In genomic region chr6:43181942-43182860, GRCh38 we compare ENCODE assay signal across 8 cellular contexts. TPM values are rescaled to one million over a fixed set of nuclear protein-coding genes. Genes with fewer than 3 reads are reported as not detected.
DNase-seq lines count a peak whose midpoint lies in the region; ATAC-seq and TF ChIP-seq lines count a peak whose summit lies in the region.

Gene CUL9 (plus strand): TSS chr6:43182196. CDS start chr6:43184311, 2,115 bp downstream.

- no peaks in the 10 kb centered on the region for H3K9me3 ChIP-seq in CD4-positive, CD25-positive, alpha-beta regulatory T cell (ENCODE audit: control insufficient read depth in 2 of 2, low read length in 2 of 2)

- H3K27ac Mint-ChIP-seq in CD4-positive, CD25-positive, alpha-beta regulatory T cell, result peak within 1 kb of the TSS; percentile 89 to 99 (median 91)

- DNase-seq in CD4-positive, CD25-positive, alpha-beta regulatory T cell, result peak; percentile 78 to 85 (median 80)
- DNase-seq in OCI-M1 (lab: John Stamatoyannopoulos, UW) (peak; percentile 94), epithelial cell of proximal tubule (ENCODE audit: low read depth) (no peak), mucosa of gallbladder (ENCODE audit: low spot score) (peak; percentile 81)
- peak; percentile 79 for DNase-seq in activated T-cell treated with anti-CD3 and anti-CD28 coated beads, Interleukin-2, amount 50 U/mL, for 1 hour
- peak; percentile 34 to 64 for DNase-seq in stimulated activated CD8-positive, alpha-beta memory T cell treated with anti-CD3 and anti-CD28 coated beads, Interleukin-4, amount 100 ng/mL, for 1 hour (ENCODE audit: low read depth in 2 of 2, low spot score in 1 of 2)

- no peaks in the 10 kb centered on the region for H3K27me3 ChIP-seq in CD4-positive, CD25-positive, alpha-beta regulatory T cell (ENCODE audit: control insufficient read depth, insufficient read depth, low read length)

- no peaks in the 10 kb centered on the region for H3K27me3 Mint-ChIP-seq in CD4-positive, CD25-positive, alpha-beta regulatory T cell

- peaks cover 18% of the 10 kb centered on the region for H3K36me3 Mint-ChIP-seq in CD4-positive, CD25-positive, alpha-beta regulatory T cell

- peaks cover 0 to 3% (median 0%) of the 10 kb centered on the region in 7 donors for H3K9me3 Mint-ChIP-seq in CD4-positive, CD25-positive, alpha-beta regulatory T cell

- TF ChIP-seq CTCF in epithelial cell of proximal tubule (conservative IDR thresholded peaks at IDR 0.05; ENCODE audit: low read depth, low read length), result no peak

- peak within 1 kb of the TSS; percentile 90 to 97 (median 92) for H3K4me3 Mint-ChIP-seq in CD4-positive, CD25-positive, alpha-beta regulatory T cell

- H3K36me3 ChIP-seq in CD4-positive, CD25-positive, alpha-beta regulatory T cell (ENCODE audit: control insufficient read depth, insufficient read depth, low read length), result peaks cover 30% of the 10 kb centered on the region

- peaks cover 11 to 61% (median 35%) of the 10 kb centered on the region in 4 donors for H3K4me1 Mint-ChIP-seq in CD4-positive, CD25-positive, alpha-beta regulatory T cell

- peak; percentile 90 to 93 for ATAC-seq in CD4-positive, CD25-positive, alpha-beta regulatory T cell (ENCODE audit: low read depth in 2 of 2)
- peak; percentile 97 for ATAC-seq in GM19328 (IDR thresholded peaks at IDR 0.05; ENCODE audit: unreplicated experiment)
- peak; percentile 63 for ATAC-seq in HG03469 (IDR thresholded peaks at IDR 0.05; ENCODE audit: unreplicated experiment)

- peak within 1 kb of the TSS; percentile 74 for H3K4me3 ChIP-seq in CD4-positive, CD25-positive, alpha-beta regulatory T cell (ENCODE audit: low read depth, low read length)
- peak within 1 kb of the TSS; percentile 97 for H3K4me3 ChIP-seq in epithelial cell of proximal tubule (ENCODE audit: low read depth, low read length)

- H3K4me1 ChIP-seq in CD4-positive, CD25-positive, alpha-beta regulatory T cell (ENCODE audit: control insufficient read depth, insufficient read depth, low read length, poor library complexity, severe bottlenecking), result peaks cover 48% of the 10 kb centered on the region

- H3K27ac ChIP-seq in CD4-positive, CD25-positive, alpha-beta regulatory T cell (ENCODE audit: insufficient read depth, low read length, poor library complexity, severe bottlenecking), result peak within 1 kb of the TSS; percentile 73

RNA-seq across cellular contexts. Expression of gene CUL9, which starts in this region (rescaled TPM):
- total RNA-seq in CD4-positive, CD25-positive, alpha-beta regulatory T cell, result 81.2 TPM
- 10 to 100 TPM; 22.5 to 26.0 (median 23.8) TPM for polyA plus RNA-seq in CD4-positive, CD25-positive, alpha-beta regulatory T cell
- total RNA-seq in epithelial cell of proximal tubule, result 17.8 and 18.4 TPM in 2 replicates
- 50.0 TPM for total RNA-seq in mucosa of gallbladder
